6 cellular contexts compared by ENCODE assay signal in the genomic region with DNA sequence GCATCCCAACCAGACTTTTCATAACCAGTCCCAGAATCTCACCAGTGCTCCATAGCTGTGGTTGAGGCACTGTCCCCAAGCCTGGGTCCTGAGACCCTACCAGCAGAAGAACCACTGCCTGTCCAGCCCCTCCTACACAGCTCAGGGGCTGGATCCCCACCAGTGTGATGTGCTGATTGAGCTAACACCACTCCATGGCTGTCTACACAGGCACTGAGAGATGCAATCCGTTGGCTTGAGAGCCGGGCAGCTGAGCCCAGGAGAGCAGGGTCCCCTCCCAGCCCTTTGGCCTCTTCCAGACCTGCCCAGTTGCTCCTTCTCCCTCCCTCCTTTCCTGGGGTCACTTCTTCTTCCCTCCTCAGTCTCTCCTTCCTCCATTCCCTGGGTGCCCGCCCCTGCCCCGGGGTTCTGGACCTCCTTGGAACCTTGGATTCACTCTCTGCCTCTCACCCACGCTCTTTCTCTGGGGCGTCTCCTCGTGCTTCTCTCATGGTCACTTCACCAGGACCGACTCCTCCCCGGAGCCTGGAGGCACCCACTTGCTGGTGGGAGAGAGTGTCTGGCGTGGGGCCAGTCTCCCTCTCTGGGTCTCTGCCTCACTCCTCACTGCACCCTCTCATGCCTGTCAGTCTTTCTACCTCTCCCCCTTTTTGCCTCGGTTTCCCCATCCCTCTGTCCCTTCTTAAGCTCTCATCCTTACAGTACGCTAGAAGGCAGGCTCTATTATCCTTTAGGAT. TPM values are rescaled to one million over a fixed set of nuclear protein-coding genes. Genes with fewer than 3 reads are reported as not detected.
A peak's percentile ranks its signal among the peaks of the same experiment; 100 is the strongest.
DNase-seq lines count a peak whose midpoint lies in the region; ATAC-seq, FAIRE-seq and TF ChIP-seq lines count a peak whose summit lies in the region.

No MANE protein-coding gene starts in this region.

- peak overlapping the region; percentile 68 for H3K4me3 Mint-ChIP-seq in T-helper 1 cell treated with Interleukin-12 subunit alpha and Interleukin-12 subunit beta and Interleukin-4 antibody, amounts not matched to agents 30 μg/mL and 1 μg/mL, for 36 hours

- peaks cover 39% of the 10 kb centered on the region for H3K4me1 Mint-ChIP-seq in T-helper 1 cell treated with Interleukin-12 subunit alpha and Interleukin-12 subunit beta and Interleukin-4 antibody, amounts not matched to agents 30 μg/mL and 1 μg/mL, for 36 hours (ENCODE audit: low read depth)

- FAIRE-seq in HTR-8/SVneo (lab: Jason Lieb, UNC): no peak

- H3K36me3 ChIP-seq in BLaER1: peaks cover 32% of the 10 kb centered on the region
- H3K36me3 ChIP-seq in upper lobe of right lung: peaks cover 24% of the 10 kb centered on the region

- no peak for TF ChIP-seq CTCF in upper lobe of right lung (IDR thresholded peaks at IDR 0.05)

- intact Hi-C loops in upper lobe of right lung (cut with DNase I): no loop called here

- H3K27ac ChIP-seq in BLaER1 (peak overlapping the region; percentile 62), upper lobe of right lung (no peak overlapping the region)

- H3K9me3 ChIP-seq in BLaER1 (no peaks in the 10 kb centered on the region), iPS-18c (ENCODE audit: control insufficient read depth, insufficient read depth, low read length) (no peaks in the 10 kb centered on the region), upper lobe of right lung (no peaks in the 10 kb centered on the region)

- H3K27me3 Mint-ChIP-seq in T-helper 1 cell treated with Interleukin-12 subunit alpha and Interleukin-12 subunit beta and Interleukin-4 antibody, amounts not matched to agents 30 μg/mL and 1 μg/mL, for 36 hours (ENCODE audit: low read depth): no peaks in the 10 kb centered on the region

- H3K4me3 ChIP-seq in BLaER1: peak overlapping the region; percentile 49
- peak overlapping the region; percentile 32 for H3K4me3 ChIP-seq in iPS-18c (ENCODE audit: insufficient read depth, low read depth, low read length)
- no peak overlapping the region for H3K4me3 ChIP-seq in upper lobe of right lung

- peak overlapping the region; percentile 89 for H3K27ac Mint-ChIP-seq in T-helper 1 cell treated with Interleukin-12 subunit alpha and Interleukin-12 subunit beta and Interleukin-4 antibody, amounts not matched to agents 30 μg/mL and 1 μg/mL, for 36 hours

- DNase-seq in upper lobe of right lung: peak; percentile 83
- DNase-seq in HTR-8/SVneo (ENCODE audit: insufficient read length, low spot score): no peak

- peaks cover 62% of the 10 kb centered on the region for H3K4me1 ChIP-seq in BLaER1
- H3K4me1 ChIP-seq in upper lobe of right lung: peaks cover 39% of the 10 kb centered on the region

- H3K9ac ChIP-seq in BLaER1: peak overlapping the region; percentile 62

- peaks cover 11% of the 10 kb centered on the region for H3K36me3 Mint-ChIP-seq in T-helper 1 cell treated with Interleukin-12 subunit alpha and Interleukin-12 subunit beta and Interleukin-4 antibody, amounts not matched to agents 30 μg/mL and 1 μg/mL, for 36 hours (ENCODE audit: low read depth)

- no peaks in the 10 kb centered on the region for H3K9me3 Mint-ChIP-seq in T-helper 1 cell treated with Interleukin-12 subunit alpha and Interleukin-12 subunit beta and Interleukin-4 antibody, amounts not matched to agents 30 μg/mL and 1 μg/mL, for 36 hours

- H4K20me1 ChIP-seq in BLaER1: peaks cover 27% of the 10 kb centered on the region

- H3K27me3 ChIP-seq in BLaER1 (no peaks in the 10 kb centered on the region), upper lobe of right lung (no peaks in the 10 kb centered on the region)

- peak; percentile 31 for ATAC-seq in upper lobe of right lung
- no peak for ATAC-seq in HG02938 (IDR thresholded peaks at IDR 0.05; ENCODE audit: unreplicated experiment)

- H3K4me2 ChIP-seq in BLaER1: peak overlapping the region; percentile 95

RNA-seq across cellular contexts. Expression of a gene that starts 0.7 kb away (rescaled TPM):
- 74.4 TPM for total RNA-seq in upper lobe of right lung

RNA-seq across cellular contexts. Expression of a gene that starts 25.3 kb away (rescaled TPM):
- 11,917 TPM for total RNA-seq in upper lobe of right lung

RNA-seq across cellular contexts. Expression of a gene that starts 34.0 kb away (rescaled TPM):
- total RNA-seq in upper lobe of right lung: 128 TPM

RNA-seq across cellular contexts. Expression of a gene that starts 46.1 kb away (rescaled TPM):
- 24.0 TPM for total RNA-seq in upper lobe of right lung

RNA-seq across cellular contexts. Expression of a gene that starts 48.2 kb away (rescaled TPM):
- total RNA-seq in upper lobe of right lung: 44.1 TPM
